In the genomic region with DNA sequence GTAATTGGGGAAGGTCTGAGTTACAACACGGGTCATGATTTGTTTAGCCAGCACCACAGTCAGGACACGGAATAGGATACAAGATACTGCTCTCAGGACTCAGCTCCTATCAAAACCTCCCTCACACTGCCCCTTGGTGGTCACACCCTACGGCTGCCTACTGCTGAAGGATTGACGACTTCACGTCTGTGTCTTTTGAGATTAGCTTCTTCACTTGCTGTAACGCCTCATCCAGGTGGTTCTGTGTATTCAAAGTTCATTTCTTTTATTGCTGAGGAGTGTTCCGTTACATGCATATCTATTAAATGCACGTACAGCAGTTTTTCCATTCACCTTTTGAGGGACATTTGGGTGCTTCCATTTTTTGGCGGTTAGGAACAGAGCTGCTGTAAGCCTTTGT, we compare ENCODE assay signal across 3 cellular contexts.
A peak's percentile ranks its signal among the peaks of the same experiment; 100 is the strongest.
TF ChIP-seq lines count a peak whose summit lies in the region.

No MANE protein-coding gene starts in this region.

TF ChIP-seq in GM23338, 12 proteins besides CTCF, POLR2A, EP300 and RAD21 (continues in another document):
- TF ChIP-seq EZH2phosphoT487 (IDR thresholded peaks at IDR 0.05; ENCODE audit: unreplicated experiment) (no peak), EZH2 (IDR thresholded peaks at IDR 0.05; ENCODE audit: low read depth, unreplicated experiment) (no peak), STAT1 (IDR thresholded peaks at IDR 0.05; ENCODE audit: unreplicated experiment) (no peak), ZNF331 (CRISPR knock-in tag; IDR thresholded peaks at IDR 0.05; ENCODE audit: low read depth) (no peak), NANOG (IDR thresholded peaks at IDR 0.05; ENCODE audit: borderline replicate concordance) (no peak), POLR2AphosphoS5 (IDR thresholded peaks at IDR 0.05; ENCODE audit: low read depth) (no peak)
- TF ChIP-seq, protein P1, sequence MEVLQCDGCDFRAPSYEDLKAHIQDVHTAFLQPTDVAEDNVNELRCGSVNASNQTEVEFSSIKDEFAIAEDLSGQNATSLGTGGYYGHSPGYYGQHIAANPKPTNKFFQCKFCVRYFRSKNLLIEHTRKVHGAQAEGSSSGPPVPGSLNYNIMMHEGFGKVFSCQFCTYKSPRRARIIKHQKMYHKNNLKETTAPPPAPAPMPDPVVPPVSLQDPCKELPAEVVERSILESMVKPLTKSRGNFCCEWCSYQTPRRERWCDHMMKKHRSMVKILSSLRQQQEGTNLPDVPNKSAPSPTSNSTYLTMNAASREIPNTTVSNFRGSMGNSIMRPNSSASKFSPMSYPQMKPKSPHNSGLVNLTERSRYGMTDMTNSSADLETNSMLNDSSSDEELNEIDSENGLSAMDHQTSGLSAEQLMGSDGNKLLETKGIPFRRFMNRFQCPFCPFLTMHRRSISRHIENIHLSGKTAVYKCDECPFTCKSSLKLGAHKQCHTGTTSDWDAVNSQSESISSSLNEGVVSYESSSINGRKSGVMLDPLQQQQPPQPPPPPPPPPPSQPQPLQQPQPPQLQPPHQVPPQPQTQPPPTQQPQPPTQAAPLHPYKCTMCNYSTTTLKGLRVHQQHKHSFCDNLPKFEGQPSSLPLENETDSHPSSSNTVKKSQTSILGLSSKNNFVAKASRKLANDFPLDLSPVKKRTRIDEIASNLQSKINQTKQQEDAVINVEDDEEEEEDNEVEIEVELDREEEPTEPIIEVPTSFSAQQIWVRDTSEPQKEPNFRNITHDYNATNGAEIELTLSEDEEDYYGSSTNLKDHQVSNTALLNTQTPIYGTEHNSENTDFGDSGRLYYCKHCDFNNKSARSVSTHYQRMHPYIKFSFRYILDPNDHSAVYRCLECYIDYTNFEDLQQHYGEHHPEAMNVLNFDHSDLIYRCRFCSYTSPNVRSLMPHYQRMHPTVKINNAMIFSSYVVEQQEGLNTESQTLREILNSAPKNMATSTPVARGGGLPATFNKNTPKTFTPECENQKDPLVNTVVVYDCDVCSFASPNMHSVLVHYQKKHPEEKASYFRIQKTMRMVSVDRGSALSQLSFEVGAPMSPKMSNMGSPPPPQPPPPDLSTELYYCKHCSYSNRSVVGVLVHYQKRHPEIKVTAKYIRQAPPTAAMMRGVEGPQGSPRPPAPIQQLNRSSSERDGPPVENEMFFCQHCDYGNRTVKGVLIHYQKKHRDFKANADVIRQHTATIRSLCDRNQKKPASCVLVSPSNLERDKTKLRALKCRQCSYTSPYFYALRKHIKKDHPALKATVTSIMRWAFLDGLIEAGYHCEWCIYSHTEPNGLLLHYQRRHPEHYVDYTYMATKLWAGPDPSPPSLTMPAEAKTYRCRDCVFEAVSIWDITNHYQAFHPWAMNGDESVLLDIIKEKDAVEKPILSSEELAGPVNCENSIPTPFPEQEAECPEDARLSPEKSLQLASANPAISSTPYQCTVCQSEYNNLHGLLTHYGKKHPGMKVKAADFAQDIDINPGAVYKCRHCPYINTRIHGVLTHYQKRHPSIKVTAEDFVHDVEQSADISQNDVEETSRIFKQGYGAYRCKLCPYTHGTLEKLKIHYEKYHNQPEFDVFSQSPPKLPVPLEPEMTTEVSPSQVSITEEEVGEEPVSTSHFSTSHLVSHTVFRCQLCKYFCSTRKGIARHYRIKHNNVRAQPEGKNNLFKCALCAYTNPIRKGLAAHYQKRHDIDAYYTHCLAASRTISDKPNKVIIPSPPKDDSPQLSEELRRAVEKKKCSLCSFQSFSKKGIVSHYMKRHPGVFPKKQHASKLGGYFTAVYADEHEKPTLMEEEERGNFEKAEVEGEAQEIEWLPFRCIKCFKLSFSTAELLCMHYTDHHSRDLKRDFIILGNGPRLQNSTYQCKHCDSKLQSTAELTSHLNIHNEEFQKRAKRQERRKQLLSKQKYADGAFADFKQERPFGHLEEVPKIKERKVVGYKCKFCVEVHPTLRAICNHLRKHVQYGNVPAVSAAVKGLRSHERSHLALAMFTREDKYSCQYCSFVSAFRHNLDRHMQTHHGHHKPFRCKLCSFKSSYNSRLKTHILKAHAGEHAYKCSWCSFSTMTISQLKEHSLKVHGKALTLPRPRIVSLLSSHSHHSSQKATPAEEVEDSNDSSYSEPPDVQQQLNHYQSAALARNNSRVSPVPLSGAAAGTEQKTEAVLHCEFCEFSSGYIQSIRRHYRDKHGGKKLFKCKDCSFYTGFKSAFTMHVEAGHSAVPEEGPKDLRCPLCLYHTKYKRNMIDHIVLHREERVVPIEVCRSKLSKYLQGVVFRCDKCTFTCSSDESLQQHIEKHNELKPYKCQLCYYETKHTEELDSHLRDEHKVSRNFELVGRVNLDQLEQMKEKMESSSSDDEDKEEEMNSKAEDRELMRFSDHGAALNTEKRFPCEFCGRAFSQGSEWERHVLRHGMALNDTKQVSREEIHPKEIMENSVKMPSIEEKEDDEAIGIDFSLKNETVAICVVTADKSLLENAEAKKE (CRISPR knock-in tag; IDR thresholded peaks at IDR 0.05): no peak

TF ChIP-seq in IMR-90, 13 proteins besides CTCF, POLR2A, EP300 and RAD21:
- no peak for TF ChIP-seq MAZ (IDR thresholded peaks at IDR 0.05; ENCODE audit: borderline replicate concordance, low read depth, low read length)
- peak; percentile 66; the same call in 1 of the 2 replicates for TF ChIP-seq MAFK (IDR thresholded peaks at IDR 0.05; ENCODE audit: low read depth, low read length)

TF ChIP-seq in H1, 55 proteins besides CTCF, POLR2A, EP300 and RAD21:
- TF ChIP-seq EZH2 (IDR thresholded peaks at IDR 0.05; ENCODE audit: low read depth, low read length, severe bottlenecking) (no peak), POU5F1 (IDR thresholded peaks at IDR 0.05; ENCODE audit: low read depth, low read length) (no peak), POLR2AphosphoS5 (IDR thresholded peaks at IDR 0.05; ENCODE audit: low read depth, low read length) (no peak), NANOG (IDR thresholded peaks at IDR 0.05; ENCODE audit: insufficient read depth, low read depth, low read length, poor library complexity, severe bottlenecking) (no peak), GABPA (IDR thresholded peaks at IDR 0.05; ENCODE audit: borderline replicate concordance, insufficient read depth, low read length) (no peak)
